15 cellular contexts compared by ENCODE assay signal in the genomic region with DNA sequence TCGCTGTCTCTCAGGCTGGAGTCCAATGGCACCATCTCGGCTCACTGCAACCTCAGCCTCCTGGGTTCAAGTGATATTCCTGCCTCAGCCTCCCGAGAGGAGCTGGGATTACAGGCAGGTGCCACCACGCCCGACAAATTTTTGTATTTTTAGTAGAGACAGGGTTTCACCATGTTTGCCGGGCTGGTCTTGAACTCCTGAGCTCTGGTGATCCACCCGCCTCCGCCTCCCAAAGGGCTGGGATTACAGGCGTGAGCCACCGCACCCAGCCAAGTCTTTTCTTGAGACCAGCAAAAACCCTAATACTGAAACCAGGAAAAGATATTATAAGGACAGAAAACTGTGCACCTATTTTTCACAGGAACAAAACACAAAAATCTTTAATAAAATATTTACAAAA. TPM values are rescaled to one million over a fixed set of nuclear protein-coding genes. Genes with fewer than 3 reads are reported as not detected.
DNase-seq lines count a peak whose midpoint lies in the region; FAIRE-seq and TF ChIP-seq lines count a peak whose summit lies in the region.
"Not testable (repeated sequence)": the region's sequence is repeated elsewhere in the genome, so short reads cannot be mapped to it uniquely, and the experiment has no call there.
"Had no signal": no experiment of that assay in that cellular context is flagged by ENCODE, and none has a peak within 500 bp of the region (broad histone marks: within the 10 kb centered on the region; RNA-seq: fewer than 3 reads in every experiment).

No MANE protein-coding gene starts in this region.

- FAIRE-seq in kidney (lab: Jason Lieb, UNC) = not testable (repeated sequence)

- not testable (repeated sequence) for H3K4me1 ChIP-seq in kidney (ENCODE audit: control insufficient read depth in 1 of 2, insufficient read depth in 1 of 2, low read depth in 1 of 2, low read length in 2 of 2)

- not testable (repeated sequence) for TF ChIP-seq CTCF in dorsolateral prefrontal cortex (IDR thresholded peaks at IDR 0.05 in 54 of 56, conservative IDR thresholded peaks at IDR 0.05 in 2 of 56; ENCODE audit: low read depth in 1 of 56, partially characterized antibody in 56 of 56); kidney (IDR thresholded peaks at IDR 0.05; ENCODE audit: borderline replicate concordance, extremely low read depth, insufficient read depth)

- not testable (repeated sequence) for H3K36me3 ChIP-seq in kidney (ENCODE audit: control insufficient read depth in 1 of 2, insufficient read depth in 2 of 2, low read length in 2 of 2)

- not testable (repeated sequence) for H3K9ac ChIP-seq in kidney (ENCODE audit: low read length in 2 of 2)

- not testable (repeated sequence) for H3K27me3 ChIP-seq in dorsolateral prefrontal cortex

- DNase-seq in dorsolateral prefrontal cortex (peak in 1 of 10 donors; percentile 29), kidney (peak; percentile 27)

- intact Hi-C loops in dorsolateral prefrontal cortex (cut with DNase I); kidney (cut with DNase I): not testable (repeated sequence)

- not testable (repeated sequence) for H3K9me3 ChIP-seq in kidney (ENCODE audit: control insufficient read depth in 1 of 2, low read length in 2 of 2)

- not testable (repeated sequence) for H3K4me3 ChIP-seq in dorsolateral prefrontal cortex; kidney (ENCODE audit: low read length in 2 of 2)

- H3K27ac ChIP-seq in dorsolateral prefrontal cortex = peak overlapping the region in 43 of 59 donors; percentile 5 to 81 (median 49)
- H3K27ac ChIP-seq in kidney (ENCODE audit: low read depth in 2 of 2, low read length in 2 of 2) = not testable (repeated sequence)

RNA-seq across cellular contexts. Expression of a gene that starts 41.4 kb away (rescaled TPM):
- total RNA-seq in dorsolateral prefrontal cortex = 100 to 1,000 TPM in 115 of 120 experiments, 10 to 100 TPM in 5; 52.8 to 305 (median 205) TPM
- total RNA-seq in kidney = 4.4 TPM
- 0.90 TPM for polyA plus RNA-seq in kidney (ENCODE audit: insufficient read depth, low read depth, low replicate concordance)
- total RNA-seq: A172; A673; Caco-2; Calu3; CD4-positive, alpha-beta memory T cell; CD4-positive, alpha-beta T cell; CD4-positive, CD25-positive, alpha-beta regulatory T cell; CD8-positive, alpha-beta memory T cell; CD8-positive, alpha-beta T cell had no signal
- polyA plus RNA-seq: A549; AG04450; BJ; CD14-positive monocyte; CD4-positive, alpha-beta memory T cell; CD4-positive, CD25-positive, alpha-beta regulatory T cell; CD8-positive, alpha-beta memory T cell had no signal

Comparison
In these comparisons a context has a peak if more than half of its experiments do, and no peak if none do; other contexts are left out.
1. RNA of a gene that starts 41.4 kb away (total RNA-seq): 52.8 to 305 TPM in dorsolateral prefrontal cortex; 4.4 TPM in kidney (single experiment); every median in the first group is over 10 times any median in the second.